Comparison of ENCODE assay signal across 5 cellular contexts in genomic region chr1:29861446-29861845, GRCh38.
"Had no signal": no experiment of that assay in that cellular context is flagged by ENCODE, and none has a peak within 500 bp of the region (broad histone marks: within the 10 kb centered on the region; RNA-seq: fewer than 3 reads in every experiment).

No MANE protein-coding gene starts in this region.

- H3K4me1 Mint-ChIP-seq: IgD-negative memory B cell had no signal

- ATAC-seq: HepG2, K562 had no signal

- H3K4me3 Mint-ChIP-seq: IgD-negative memory B cell had no signal

- DNase-seq: IMR-90 had no signal

- H3K27ac ChIP-seq: HL-60 had no signal

- H3K36me3 Mint-ChIP-seq: IgD-negative memory B cell had no signal

- H3K27me3 Mint-ChIP-seq: IgD-negative memory B cell had no signal

- H3K4me3 ChIP-seq: K562 had no signal

- H3K27ac Mint-ChIP-seq: IgD-negative memory B cell had no signal
